ENCODE assay signal across 12 cellular contexts in genomic region chr1:79603862-79604261, GRCh38.
DNase-seq lines count a peak whose midpoint lies in the region; ATAC-seq and TF ChIP-seq lines count a peak whose summit lies in the region.
"Had no signal": no experiment of that assay in that cellular context is flagged by ENCODE, and none has a peak within 500 bp of the region (broad histone marks: within the 10 kb centered on the region; RNA-seq: fewer than 3 reads in every experiment).

No MANE protein-coding gene starts in this region.

- no peaks in the 10 kb centered on the region for H3K9me3 ChIP-seq in GM23248 (ENCODE audit: low read depth)
- H3K9me3 ChIP-seq in PC-3 (ENCODE audit: low read length) = no peaks in the 10 kb centered on the region
- no peaks in the 10 kb centered on the region for H3K9me3 ChIP-seq in fibroblast of lung (ENCODE audit: control insufficient read depth, insufficient read depth, low read depth, low read length)
- H3K9me3 ChIP-seq: colonic mucosa had no signal

- no peaks in the 10 kb centered on the region for H3K79me2 ChIP-seq in GM23248 (ENCODE audit: insufficient read depth)
- no peaks in the 10 kb centered on the region for H3K79me2 ChIP-seq in PC-3 (ENCODE audit: low read length)
- no peaks in the 10 kb centered on the region for H3K79me2 ChIP-seq in fibroblast of lung (ENCODE audit: control insufficient read depth, insufficient read depth, low read length)

- in situ Hi-C loops in GM23248 (cut with MboI) = no loop called here

- H2AFZ ChIP-seq in GM23248 = no peak overlapping the region
- no peak overlapping the region for H2AFZ ChIP-seq in PC-3 (ENCODE audit: low read length)
- H2AFZ ChIP-seq in fibroblast of lung (ENCODE audit: low read length) = no peak overlapping the region

- intact Hi-C loops in PC-3 (cut with micrococcal nuclease) = no loop called here

- H3K4me2 ChIP-seq in GM23248 (ENCODE audit: unreplicated experiment) (no peak overlapping the region), PC-3 (ENCODE audit: low read length) (no peak overlapping the region), fibroblast of lung (ENCODE audit: extremely low read depth, insufficient read depth, low read length) (no peak overlapping the region)

- no peak for TF ChIP-seq CTCF in PC-3 (conservative IDR thresholded peaks at IDR 0.05; ENCODE audit: low read depth, low read length)
- no peak for TF ChIP-seq CTCF in fibroblast of lung (conservative IDR thresholded peaks at IDR 0.05 in 1 of 2, IDR thresholded peaks at IDR 0.05 in 1 of 2; ENCODE audit: low read depth in 1 of 2, low read length in 2 of 2)

- POLR2A ChIA-PET in PC-3 (lab: Charles Lee; ENCODE audit: unreplicated experiment) = no interaction called here

- DNase-seq in GM23248 (peak; percentile 48), PC-3 (peak; percentile 3), fibroblast of lung (ENCODE audit: low read depth in 2 of 2) (peak; percentile 55 to 66), skeletal muscle cell (ENCODE audit: low read depth) (peak; percentile 56), medulla oblongata (ENCODE audit: extremely low spot score) (no peak)
- DNase-seq: activated CD4-positive, CD25-positive, alpha-beta regulatory T cell; activated naive CD8-positive, alpha-beta T cell treated with anti-CD3 and anti-CD28 coated beads, Interleukin-2, amount 10 ng/mL, durations not matched to agents 7 days and 5 days; colonic mucosa; small intestine had no signal

- no peaks in the 10 kb centered on the region for H3F3A ChIP-seq in GM23248 (ENCODE audit: insufficient read depth)
- no peaks in the 10 kb centered on the region for H3F3A ChIP-seq in PC-3 (ENCODE audit: low read length, unreplicated experiment)

- CTCF ChIA-PET in PC-3 (lab: Charles Lee) = no interaction called here

- H3K4me3 ChIP-seq in GM23248 = no peak overlapping the region
- H3K4me3 ChIP-seq in PC-3 (ENCODE audit: low read length) = no peak overlapping the region
- H3K4me3 ChIP-seq in fibroblast of lung (replicated peaks in 1 of 4; ENCODE audit: control extremely low read depth in 1 of 4, insufficient read depth in 1 of 4, low read depth in 3 of 4, low read length in 4 of 4) = no peak overlapping the region
- H3K4me3 ChIP-seq in skeletal muscle cell (ENCODE audit: low read depth, low read length) = no peak overlapping the region
- H3K4me3 ChIP-seq: colonic mucosa had no signal

- BruUV-seq in PC-3 (replicated peaks; lab: Mats Ljungman, UMichigan) = no TSS peak

- ATAC-seq in PC-3 = no peak
- no peak for ATAC-seq in GM18858 (IDR thresholded peaks at IDR 0.05; ENCODE audit: unreplicated experiment)
- no peak for ATAC-seq in HG03025 (IDR thresholded peaks at IDR 0.05; ENCODE audit: low FRiP score, unreplicated experiment)
- ATAC-seq: esophagus mucosa had no signal

- H3K9ac ChIP-seq in GM23248 (no peak overlapping the region), PC-3 (ENCODE audit: low read length) (no peak overlapping the region), fibroblast of lung (ENCODE audit: insufficient read depth, low read length) (no peak overlapping the region)

- H3K9me2 ChIP-seq in GM23248 (ENCODE audit: insufficient read depth) (no peaks in the 10 kb centered on the region), PC-3 (replicated peaks; ENCODE audit: low read length) (no peaks in the 10 kb centered on the region)

- H3K27ac ChIP-seq in GM23248 (no peak overlapping the region), PC-3 (ENCODE audit: low read length) (no peak overlapping the region), fibroblast of lung (ENCODE audit: insufficient read depth, low read length) (no peak overlapping the region)
- H3K27ac ChIP-seq: colonic mucosa had no signal

- H3K27me3 ChIP-seq in GM23248 (replicated peaks; ENCODE audit: insufficient read depth) (no peaks in the 10 kb centered on the region), PC-3 (ENCODE audit: low read length) (no peaks in the 10 kb centered on the region), fibroblast of lung (ENCODE audit: control insufficient read depth, insufficient read depth, low read length) (no peaks in the 10 kb centered on the region)
- H3K27me3 ChIP-seq: colonic mucosa had no signal

- H4K20me1 ChIP-seq in GM23248 (ENCODE audit: insufficient read depth) = no peaks in the 10 kb centered on the region
- H4K20me1 ChIP-seq in PC-3 (ENCODE audit: low read length) = no peaks in the 10 kb centered on the region
- H4K20me1 ChIP-seq in fibroblast of lung (ENCODE audit: control insufficient read depth, extremely low read depth, insufficient read depth, low read length) = no peaks in the 10 kb centered on the region

- WGBS in GM23248 (ENCODE audit: low coverage in 1 of 2, low lambda C conversion rate in 2 of 2, missing lambda C conversion rate in 2 of 2), 2 experiments = 47 to 55% methylated on average over 2 of the region's 2 CpGs

- H3K36me3 ChIP-seq in GM23248 (ENCODE audit: low read depth) = no peaks in the 10 kb centered on the region
- H3K36me3 ChIP-seq in PC-3 (ENCODE audit: low read depth, low read length) = no peaks in the 10 kb centered on the region
- no peaks in the 10 kb centered on the region for H3K36me3 ChIP-seq in fibroblast of lung (ENCODE audit: control insufficient read depth, insufficient read depth, low read length)
- H3K36me3 ChIP-seq: colonic mucosa had no signal

- H3K4me1 ChIP-seq in GM23248 (ENCODE audit: insufficient read depth) (no peaks in the 10 kb centered on the region), PC-3 (ENCODE audit: insufficient read depth, low read length) (no peaks in the 10 kb centered on the region), fibroblast of lung (ENCODE audit: control insufficient read depth, extremely low read depth, insufficient read depth, low read length) (no peaks in the 10 kb centered on the region)
- H3K4me1 ChIP-seq: colonic mucosa had no signal
